ENCODE assay signal across 8 cellular contexts in the genomic region with DNA sequence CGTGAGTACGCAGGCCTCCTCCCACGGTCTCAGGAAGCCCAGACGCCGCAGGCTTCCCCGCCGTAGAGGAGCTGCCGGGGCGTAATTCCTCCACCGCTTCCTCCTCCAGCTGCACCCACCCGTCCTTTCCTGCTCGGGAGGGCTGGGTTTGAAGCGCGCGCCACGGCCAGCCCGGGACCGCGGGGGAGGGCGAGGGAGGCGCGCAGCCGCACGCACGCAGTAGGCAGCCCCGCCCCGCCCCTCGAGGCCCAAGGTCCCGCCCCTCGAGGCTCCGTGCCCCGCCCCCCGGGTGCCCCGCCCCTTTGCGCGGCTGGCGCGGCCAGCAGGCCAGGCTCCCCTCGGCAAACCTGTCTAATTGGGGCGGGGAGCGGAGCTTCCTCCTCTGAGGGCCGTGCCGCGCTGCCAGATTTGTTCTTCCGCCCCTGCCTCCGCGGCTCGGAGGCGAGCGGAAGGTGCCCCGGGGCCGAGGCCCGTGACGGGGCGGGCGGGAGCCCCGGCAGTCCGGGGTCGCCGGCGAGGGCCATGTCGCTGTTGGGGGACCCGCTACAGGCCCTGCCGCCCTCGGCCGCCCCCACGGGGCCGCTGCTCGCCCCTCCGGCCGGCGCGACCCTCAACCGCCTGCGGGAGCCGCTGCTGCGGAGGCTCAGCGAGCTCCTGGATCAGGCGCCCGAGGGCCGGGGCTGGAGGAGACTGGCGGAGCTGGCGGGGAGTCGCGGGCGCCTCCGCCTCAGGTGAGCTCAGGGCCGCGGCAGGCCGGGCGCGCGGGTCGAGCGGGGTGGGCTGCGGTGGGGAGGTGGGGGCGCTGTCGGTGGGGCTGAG. TPM values are rescaled to one million over a fixed set of nuclear protein-coding genes. Genes with fewer than 3 reads are reported as not detected.
A peak's percentile ranks its signal among the peaks of the same experiment; 100 is the strongest.
DNase-seq lines count a peak whose midpoint lies in the region; ATAC-seq, FAIRE-seq and TF ChIP-seq lines count a peak whose summit lies in the region.

A gene with protein sequence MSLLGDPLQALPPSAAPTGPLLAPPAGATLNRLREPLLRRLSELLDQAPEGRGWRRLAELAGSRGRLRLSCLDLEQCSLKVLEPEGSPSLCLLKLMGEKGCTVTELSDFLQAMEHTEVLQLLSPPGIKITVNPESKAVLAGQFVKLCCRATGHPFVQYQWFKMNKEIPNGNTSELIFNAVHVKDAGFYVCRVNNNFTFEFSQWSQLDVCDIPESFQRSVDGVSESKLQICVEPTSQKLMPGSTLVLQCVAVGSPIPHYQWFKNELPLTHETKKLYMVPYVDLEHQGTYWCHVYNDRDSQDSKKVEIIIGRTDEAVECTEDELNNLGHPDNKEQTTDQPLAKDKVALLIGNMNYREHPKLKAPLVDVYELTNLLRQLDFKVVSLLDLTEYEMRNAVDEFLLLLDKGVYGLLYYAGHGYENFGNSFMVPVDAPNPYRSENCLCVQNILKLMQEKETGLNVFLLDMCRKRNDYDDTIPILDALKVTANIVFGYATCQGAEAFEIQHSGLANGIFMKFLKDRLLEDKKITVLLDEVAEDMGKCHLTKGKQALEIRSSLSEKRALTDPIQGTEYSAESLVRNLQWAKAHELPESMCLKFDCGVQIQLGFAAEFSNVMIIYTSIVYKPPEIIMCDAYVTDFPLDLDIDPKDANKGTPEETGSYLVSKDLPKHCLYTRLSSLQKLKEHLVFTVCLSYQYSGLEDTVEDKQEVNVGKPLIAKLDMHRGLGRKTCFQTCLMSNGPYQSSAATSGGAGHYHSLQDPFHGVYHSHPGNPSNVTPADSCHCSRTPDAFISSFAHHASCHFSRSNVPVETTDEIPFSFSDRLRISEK (plus strand): TSS at position 344 of the 819 bp plus-strand sequence. CDS start 179 bp downstream, at position 523.

- POLR2A ChIA-PET in AG04450 (lab: Yijun Ruan, JAX) (interaction anchor here (0.6 to 2.4 kb wide), 14 partner anchors 17 to 405 kb away, joined by 3 to 20 read pairs (median 4); no protein-coding TSS in a partner anchor), WTC11 (lab: Charles Lee) (interaction anchor here (0.6 to 1.3 kb wide), 5 partner anchors 12 to 176 kb away, joined by 3 to 8 read pairs (median 3); no protein-coding TSS in a partner anchor)

- peaks cover 18% of the 10 kb centered on the region for H3K4me1 Mint-ChIP-seq in WTC11

- no peak for FAIRE-seq in bronchial epithelial cell (lab: Jason Lieb, UNC)

- no peaks in the 10 kb centered on the region for H3K9me3 Mint-ChIP-seq in WTC11

- TF ChIP-seq CTCF in AG04450 (IDR thresholded peaks at IDR 0.05; ENCODE audit: low read depth, low read length) (no peak), WTC11 (IDR thresholded peaks at IDR 0.05) (no peak), bronchial epithelial cell (IDR thresholded peaks at IDR 0.05; ENCODE audit: insufficient read depth, low read length, severe bottlenecking) (no peak)

- DNase-seq in AG04450 (ENCODE audit: low read depth, low spot score), result peak; percentile 65
- DNase-seq in NCI-H226, result peak; percentile 87
- DNase-seq in WTC11 (ENCODE audit: low spot score), result peak; percentile 94
- peak; percentile 76 for DNase-seq in bronchial epithelial cell (ENCODE audit: low read depth)
- DNase-seq in inferior parietal cortex (ENCODE audit: extremely low spot score), result peak; percentile 64
- peak; percentile 89 to 93 for DNase-seq in stimulated activated CD4-positive, alpha-beta T cell treated with anti-CD3 and anti-CD28 coated beads, Interleukin-12 subunit alpha, Interleukin-12 subunit beta, amount 100 ng/mL, for 24 hours (ENCODE audit: low read depth in 2 of 2)

- CTCF ChIA-PET in AG04450 (lab: Charles Lee) (interaction anchor here (0.6 to 1.2 kb wide), 5 partner anchors 11 to 88 kb away, joined by 3 to 5 read pairs (median 3); no protein-coding TSS in a partner anchor), WTC11 (lab: Charles Lee) (interaction anchor here (0.6 to 5.0 kb wide), 20 partner anchors 8 to 547 kb away, joined by 3 to 45 read pairs (median 4); no protein-coding TSS in a partner anchor)

- H3K27ac ChIP-seq in AG04450 (ENCODE audit: low read depth, low read length), result peak within 1 kb of the TSS; percentile 77

- H3K27ac Mint-ChIP-seq in WTC11, result peak within 1 kb of the TSS; percentile 85

- H3K4me3 Mint-ChIP-seq in WTC11, result peak within 1 kb of the TSS; percentile 87

- no peaks in the 10 kb centered on the region for H3K9me3 ChIP-seq in AG04450 (ENCODE audit: control insufficient read depth, insufficient read depth, low read length)

- H3K27me3 Mint-ChIP-seq in WTC11 (ENCODE audit: low read depth), result no peaks in the 10 kb centered on the region

- ATAC-seq in GM18909 (IDR thresholded peaks at IDR 0.05; ENCODE audit: poor library complexity, unreplicated experiment) (peak; percentile 81), HG03159 (IDR thresholded peaks at IDR 0.05; ENCODE audit: unreplicated experiment) (peak; percentile 75), WTC11 (peak; percentile 86)

- H3K27me3 ChIP-seq in AG04450 (ENCODE audit: control insufficient read depth, insufficient read depth, low read length), result no peaks in the 10 kb centered on the region
- H3K27me3 ChIP-seq in bronchial epithelial cell (ENCODE audit: control insufficient read depth, insufficient read depth, low read length), result no peaks in the 10 kb centered on the region

- H3K36me3 ChIP-seq in bronchial epithelial cell (ENCODE audit: control insufficient read depth, insufficient read depth, low read length), result peaks cover 1% of the 10 kb centered on the region

- H3K4me3 ChIP-seq in AG04450 (ENCODE audit: low read depth, low read length), result peak within 1 kb of the TSS; percentile 74
- peak within 1 kb of the TSS; percentile 66 for H3K4me3 ChIP-seq in bronchial epithelial cell (ENCODE audit: low read depth, low read length)

- H3K36me3 Mint-ChIP-seq in WTC11, result no peaks in the 10 kb centered on the region

TF ChIP-seq in WTC11, 78 proteins besides CTCF, POLR2A, EP300 and RAD21 (continues in another document):
- TF ChIP-seq ZNF219 (CRISPR knock-in tag; IDR thresholded peaks at IDR 0.05; ENCODE audit: borderline replicate concordance), result no peak
- TF ChIP-seq, protein P1, sequence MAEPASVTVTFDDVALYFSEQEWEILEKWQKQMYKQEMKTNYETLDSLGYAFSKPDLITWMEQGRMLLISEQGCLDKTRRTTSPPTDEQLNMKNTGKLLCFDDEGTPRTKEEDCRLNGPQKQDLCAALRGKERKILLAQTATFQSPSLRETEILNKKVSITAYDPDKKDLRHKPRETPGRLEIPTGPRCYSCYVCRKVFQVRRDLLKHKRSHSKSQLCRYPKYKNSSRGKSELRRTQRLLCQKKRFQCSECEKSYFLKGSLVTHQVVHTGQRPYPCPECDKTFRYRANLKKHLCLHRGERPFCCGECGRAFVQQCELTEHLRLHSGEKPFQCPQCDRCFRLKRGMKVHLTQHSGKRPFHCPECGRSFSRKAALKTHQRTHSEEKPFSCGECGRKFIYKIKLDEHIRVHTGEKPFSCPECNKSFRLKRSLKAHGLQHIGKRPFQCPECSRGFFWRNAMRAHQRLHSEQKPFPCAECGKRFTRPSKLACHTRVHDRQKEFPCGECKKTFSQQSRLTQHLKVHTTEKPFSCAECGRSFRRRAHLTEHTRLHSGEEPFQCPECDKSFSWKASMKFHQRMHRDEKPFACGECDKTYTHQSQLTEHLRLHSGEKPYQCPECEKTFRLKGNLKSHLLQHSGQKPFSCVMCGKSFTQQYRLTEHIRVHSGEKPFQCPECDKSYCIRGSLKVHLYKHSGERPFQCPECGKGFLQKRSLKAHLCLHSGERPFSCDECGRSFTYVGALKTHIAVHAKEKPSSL (CRISPR knock-in tag; conservative IDR thresholded peaks at IDR 0.05), result no peak
- no peak for TF ChIP-seq RELA (CRISPR knock-in tag; IDR thresholded peaks at IDR 0.05; ENCODE audit: borderline replicate concordance)
- peak; percentile 18; the same call in 1 of the 2 replicates for TF ChIP-seq KAT7 (CRISPR knock-in tag; IDR thresholded peaks at IDR 0.05; ENCODE audit: borderline replicate concordance)
- 0 out of 2 replicates have a peak, but pooled peaks have one; percentile 55 for TF ChIP-seq FOXP1 (CRISPR knock-in tag; IDR thresholded peaks at IDR 0.05; ENCODE audit: borderline replicate concordance)
- TF ChIP-seq TP53 (CRISPR knock-in tag; IDR thresholded peaks at IDR 0.05), result no peak
- TF ChIP-seq, protein P2, sequence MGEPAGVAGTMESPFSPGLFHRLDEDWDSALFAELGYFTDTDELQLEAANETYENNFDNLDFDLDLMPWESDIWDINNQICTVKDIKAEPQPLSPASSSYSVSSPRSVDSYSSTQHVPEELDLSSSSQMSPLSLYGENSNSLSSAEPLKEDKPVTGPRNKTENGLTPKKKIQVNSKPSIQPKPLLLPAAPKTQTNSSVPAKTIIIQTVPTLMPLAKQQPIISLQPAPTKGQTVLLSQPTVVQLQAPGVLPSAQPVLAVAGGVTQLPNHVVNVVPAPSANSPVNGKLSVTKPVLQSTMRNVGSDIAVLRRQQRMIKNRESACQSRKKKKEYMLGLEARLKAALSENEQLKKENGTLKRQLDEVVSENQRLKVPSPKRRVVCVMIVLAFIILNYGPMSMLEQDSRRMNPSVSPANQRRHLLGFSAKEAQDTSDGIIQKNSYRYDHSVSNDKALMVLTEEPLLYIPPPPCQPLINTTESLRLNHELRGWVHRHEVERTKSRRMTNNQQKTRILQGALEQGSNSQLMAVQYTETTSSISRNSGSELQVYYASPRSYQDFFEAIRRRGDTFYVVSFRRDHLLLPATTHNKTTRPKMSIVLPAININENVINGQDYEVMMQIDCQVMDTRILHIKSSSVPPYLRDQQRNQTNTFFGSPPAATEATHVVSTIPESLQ (CRISPR knock-in tag; IDR thresholded peaks at IDR 0.05), result no peak
- TF ChIP-seq NFE2L1 (CRISPR knock-in tag; IDR thresholded peaks at IDR 0.05), result peak; percentile 69; the same call in 1 of the 2 replicates
- TF ChIP-seq, protein P3, sequence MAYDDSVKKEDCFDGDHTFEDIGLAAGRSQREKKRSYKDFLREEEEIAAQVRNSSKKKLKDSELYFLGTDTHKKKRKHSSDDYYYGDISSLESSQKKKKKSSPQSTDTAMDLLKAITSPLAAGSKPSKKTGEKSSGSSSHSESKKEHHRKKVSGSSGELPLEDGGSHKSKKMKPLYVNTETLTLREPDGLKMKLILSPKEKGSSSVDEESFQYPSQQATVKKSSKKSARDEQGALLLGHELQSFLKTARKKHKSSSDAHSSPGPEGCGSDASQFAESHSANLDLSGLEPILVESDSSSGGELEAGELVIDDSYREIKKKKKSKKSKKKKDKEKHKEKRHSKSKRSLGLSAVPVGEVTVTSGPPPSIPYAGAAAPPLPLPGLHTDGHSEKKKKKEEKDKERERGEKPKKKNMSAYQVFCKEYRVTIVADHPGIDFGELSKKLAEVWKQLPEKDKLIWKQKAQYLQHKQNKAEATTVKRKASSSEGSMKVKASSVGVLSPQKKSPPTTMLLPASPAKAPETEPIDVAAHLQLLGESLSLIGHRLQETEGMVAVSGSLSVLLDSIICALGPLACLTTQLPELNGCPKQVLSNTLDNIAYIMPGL (CRISPR knock-in tag; IDR thresholded peaks at IDR 0.05), result 0 out of 2 replicates have a peak, but pooled peaks have one; percentile 55
- no peak for TF ChIP-seq GTF2I (CRISPR knock-in tag; conservative IDR thresholded peaks at IDR 0.05)
- TF ChIP-seq SP1 (CRISPR knock-in tag; conservative IDR thresholded peaks at IDR 0.05), result peak; percentile 78; the same call in 1 of the 2 replicates

RNA-seq across cellular contexts. Expression of the gene that starts here (rescaled TPM):
- polyA plus RNA-seq in AG04450 (2011; rRNA removed), result 17.4 and 24.3 TPM in 2 replicates
- 14.6 and 25.2 TPM in 2 replicates for polyA minus RNA-seq in AG04450 (2011; rRNA and poly(A)+ RNA removed)
- total RNA-seq in WTC11 (2021) (11.2 to 13.6 TPM (median 13.2 TPM) in 3 replicates), bronchial epithelial cell (62.4 and 64.6 TPM in 2 replicates)

Comparison
In these comparisons a context has a peak if more than half of its experiments do, and no peak if none do; other contexts are left out.
1. Peak in every context shown above with its lines: DNase-seq, ATAC-seq, H3K4me3 ChIP-seq and H3K27ac ChIP-seq.